ENCODE assay signal across 13 cellular contexts in the genomic region with DNA sequence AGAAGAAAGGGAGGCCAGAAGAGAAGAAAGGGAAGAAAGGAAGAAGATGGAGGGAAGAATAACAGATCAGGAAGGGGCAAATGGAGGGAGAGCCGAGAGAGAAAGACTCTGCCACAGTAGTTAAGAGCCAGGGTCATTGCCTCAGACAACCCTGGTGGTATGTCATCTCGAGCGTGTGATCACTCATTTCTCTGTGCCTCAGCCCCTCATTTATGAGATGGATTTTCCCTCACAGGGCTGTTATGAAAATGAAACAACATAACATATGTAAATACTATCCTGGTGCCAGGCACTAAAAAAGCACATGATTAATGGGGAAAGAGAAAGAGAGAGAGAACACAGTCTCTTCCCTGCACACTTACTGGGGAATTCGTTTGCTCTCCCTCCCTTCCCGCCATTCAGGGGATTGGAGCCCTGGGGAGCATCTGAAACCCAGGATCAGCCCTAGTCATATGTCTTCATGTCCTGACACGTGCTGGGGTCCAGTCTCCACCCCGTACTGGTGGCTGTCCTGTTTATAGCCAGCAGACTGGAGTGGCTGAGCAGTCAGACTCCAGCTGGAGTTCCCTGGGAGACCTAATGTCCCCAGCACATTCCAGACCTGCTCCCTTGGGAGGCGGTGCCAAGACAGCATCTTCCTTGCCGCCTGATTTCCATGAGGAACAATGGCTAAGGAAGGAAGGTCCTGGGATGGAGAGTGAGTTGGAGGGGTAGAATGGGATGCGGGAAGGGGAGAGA. TPM values are rescaled to one million over a fixed set of nuclear protein-coding genes. Genes with fewer than 3 reads are reported as not detected.
"Had no signal": no experiment of that assay in that cellular context is flagged by ENCODE, and none has a peak within 500 bp of the region (broad histone marks: within the 10 kb centered on the region; RNA-seq: fewer than 3 reads in every experiment).

No MANE protein-coding gene starts in this region.

- H3K36me3 Mint-ChIP-seq: activated CD4-positive, alpha-beta memory T cell treated with anti-CD3 and anti-CD28 coated beads for 36 hours; naive thymus-derived CD8-positive, alpha-beta T cell; stimulated activated memory B cell treated with anti-CD40 and anti-IgM and Interleukin-4, amounts not matched to agents 10 μg/mL and 1 μg/mL and 100 μg/mL, for 72 hours had no signal

- H3K27ac Mint-ChIP-seq: activated CD4-positive, alpha-beta memory T cell treated with anti-CD3 and anti-CD28 coated beads for 36 hours; dendritic cell treated with granulocyte-macrophage colony-stimulating factor and Interleukin-4, amounts not matched to agents 40 ng/mL and 50 ng/mL, for 4 days; naive thymus-derived CD8-positive, alpha-beta T cell; progenitor cell of endocrine pancreas; stimulated activated memory B cell treated with anti-CD40 and anti-IgM and Interleukin-4, amounts not matched to agents 10 μg/mL and 1 μg/mL and 100 μg/mL, for 72 hours had no signal

- H3K4me3 ChIP-seq: smooth muscle cell had no signal

- H3K9me3 Mint-ChIP-seq: activated CD4-positive, alpha-beta memory T cell treated with anti-CD3 and anti-CD28 coated beads for 36 hours; dendritic cell treated with granulocyte-macrophage colony-stimulating factor and Interleukin-4, amounts not matched to agents 40 ng/mL and 50 ng/mL, for 4 days had no signal

- H3K4me1 Mint-ChIP-seq: naive thymus-derived CD8-positive, alpha-beta T cell; stimulated activated memory B cell treated with anti-CD40 and anti-IgM and Interleukin-4, amounts not matched to agents 10 μg/mL and 1 μg/mL and 100 μg/mL, for 72 hours had no signal

- ATAC-seq: left colon; naive thymus-derived CD8-positive, alpha-beta T cell; right cardiac atrium; stimulated activated memory B cell treated with anti-CD40 and anti-IgM and Interleukin-4, amounts not matched to agents 10 μg/mL and 1 μg/mL and 100 μg/mL, for 72 hours had no signal

- H3K4me2 ChIP-seq: smooth muscle cell had no signal

- H3K4me3 Mint-ChIP-seq: activated CD4-positive, alpha-beta memory T cell treated with anti-CD3 and anti-CD28 coated beads for 36 hours; dendritic cell treated with granulocyte-macrophage colony-stimulating factor and Interleukin-4, amounts not matched to agents 40 ng/mL and 50 ng/mL, for 4 days; naive thymus-derived CD8-positive, alpha-beta T cell; stimulated activated memory B cell treated with anti-CD40 and anti-IgM and Interleukin-4, amounts not matched to agents 10 μg/mL and 1 μg/mL and 100 μg/mL, for 72 hours had no signal

- DNase-seq: activated CD4-positive, alpha-beta memory T cell treated with anti-CD3 and anti-CD28 coated beads for 36 hours; activated CD4-positive, CD25-positive, alpha-beta regulatory T cell treated with anti-CD3 and anti-CD28 coated beads, Interleukin-2, amount 50 U/mL, for 72 hours; activated naive CD4-positive, alpha-beta T cell treated with Interleukin-2 at 50 U/mL for 16 hours; activated T-cell treated with anti-CD3 and anti-CD28 coated beads, Interleukin-2, amount 50 U/mL, for 48 hours; caudate nucleus; erythroblast; left colon; naive thymus-derived CD8-positive, alpha-beta T cell had no signal

RNA-seq across cellular contexts. Expression of a gene that starts 14.7 kb away (rescaled TPM):
- total RNA-seq: naive thymus-derived CD8-positive, alpha-beta T cell had no signal
- polyA plus RNA-seq: naive thymus-derived CD8-positive, alpha-beta T cell had no signal
